Comparison of ENCODE assay signal across 9 cellular contexts in genomic region chr17:45222273-45222993, GRCh38. TPM values are rescaled to one million over a fixed set of nuclear protein-coding genes. Genes with fewer than 3 reads are reported as not detected.
DNase-seq lines count a peak whose midpoint lies in the region; ATAC-seq, FAIRE-seq and TF ChIP-seq lines count a peak whose summit lies in the region.
"Had no signal": no experiment of that assay in that cellular context is flagged by ENCODE, and none has a peak within 500 bp of the region (broad histone marks: within the 10 kb centered on the region; RNA-seq: fewer than 3 reads in every experiment).

No MANE protein-coding gene starts in this region.

- no peaks in the 10 kb centered on the region for H4K20me1 ChIP-seq in PC-9 (ENCODE audit: insufficient read depth)

- intact Hi-C loops in PC-9 (cut with micrococcal nuclease; ENCODE audit: unreplicated experiment) (no loop called here), breast epithelium (cut with DNase I; ENCODE audit: low total_unique reads) (loop anchor here (5.0 kb wide), 1 partner anchor 165 kb away; no protein-coding TSS in a partner anchor), thyroid gland (cut with DNase I) (loop anchor here (5.0 kb wide), 1 partner anchor 55 kb away; no protein-coding TSS in a partner anchor)

- H3K79me2 ChIP-seq in PC-9 (ENCODE audit: low read depth): peaks cover 5% of the 10 kb centered on the region; the same call in 1 of the 2 replicates

- peaks cover 6% of the 10 kb centered on the region for H3K4me1 Mint-ChIP-seq in mesothelial cell of epicardium
- peaks cover 5% of the 10 kb centered on the region for H3K4me1 Mint-ChIP-seq in type B pancreatic cell (ENCODE audit: unreplicated experiment)

- DNase-seq in D721Med (ENCODE audit: insufficient read length, low spot score) (peak; percentile 16), PC-9 (no peak), breast epithelium (ENCODE audit: low spot score in 2 of 2) (no peak), mesothelial cell of epicardium (ENCODE audit: low spot score in 2 of 2, unreplicated experiment in 2 of 2) (no peak), type B pancreatic cell (ENCODE audit: extremely low spot score, unreplicated experiment) (no peak), thyroid gland (no peak)

- H3K36me3 Mint-ChIP-seq in mesothelial cell of epicardium (no peaks in the 10 kb centered on the region), type B pancreatic cell (no peaks in the 10 kb centered on the region)

- peak overlapping the region; percentile 76 for H3K4me2 ChIP-seq in PC-9

- BruUV-seq in PC-9 (replicated peaks; lab: Mats Ljungman, UMichigan): no TSS peak

- H3K27me3 Mint-ChIP-seq in mesothelial cell of epicardium (ENCODE audit: low read depth) (peaks cover 67% of the 10 kb centered on the region), type B pancreatic cell (peaks cover 66% of the 10 kb centered on the region)

- no peak overlapping the region for H3K27ac Mint-ChIP-seq in mesothelial cell of epicardium
- H3K27ac Mint-ChIP-seq in type B pancreatic cell: no peak overlapping the region

- H3K27me3 ChIP-seq in PC-9 (ENCODE audit: insufficient read depth, low read depth) (no peaks in the 10 kb centered on the region), breast epithelium (no peaks in the 10 kb centered on the region), thyroid gland (no peaks in the 10 kb centered on the region)

- no peak overlapping the region for H3K27ac ChIP-seq in PC-9
- peak overlapping the region; percentile 42 to 94 for H3K27ac ChIP-seq in breast epithelium
- no peak overlapping the region for H3K27ac ChIP-seq in thyroid gland

- FAIRE-seq in D721Med (lab: Jason Lieb, UNC): no peak

- no peaks in the 10 kb centered on the region for H3K9me2 ChIP-seq in PC-9 (ENCODE audit: insufficient read depth)

- 28 to 36% methylated on average over 18 to 19 of the region's 37 CpGs for WGBS in thyroid gland, 2 donors

- no peak for TF ChIP-seq POLR2A in breast epithelium (IDR thresholded peaks at IDR 0.05)
- no peak for TF ChIP-seq POLR2A in thyroid gland (IDR thresholded peaks at IDR 0.05)

- H3K4me3 ChIP-seq in PC-9 (peak overlapping the region; percentile 62; the same call in 1 of the 2 replicates), breast epithelium (peak overlapping the region; percentile 70 to 94 (median 71)), thyroid gland (replicated peaks in 1 of 3) (peak overlapping the region in 1 of 3 donors; percentile 39)

- ATAC-seq in GM18858 (IDR thresholded peaks at IDR 0.05; ENCODE audit: unreplicated experiment) (no peak), GM21360 (IDR thresholded peaks at IDR 0.05; ENCODE audit: unreplicated experiment) (no peak)

- H3K9me3 Mint-ChIP-seq in mesothelial cell of epicardium (no peaks in the 10 kb centered on the region), type B pancreatic cell (no peaks in the 10 kb centered on the region)

- H3F3A ChIP-seq in PC-9 (ENCODE audit: insufficient read depth, low read depth): peaks cover 28% of the 10 kb centered on the region

- H2AFZ ChIP-seq in PC-9: no peak overlapping the region

- H3K36me3 ChIP-seq in PC-9 (ENCODE audit: low read depth) (no peaks in the 10 kb centered on the region), breast epithelium (no peaks in the 10 kb centered on the region), thyroid gland (no peaks in the 10 kb centered on the region)

- POLR2A ChIA-PET in PC-9 (lab: Charles Lee; ENCODE audit: unreplicated experiment): no interaction called here

- peaks cover 22% of the 10 kb centered on the region for H3K4me1 ChIP-seq in PC-9 (replicated peaks; ENCODE audit: insufficient read depth)
- H3K4me1 ChIP-seq in breast epithelium: peaks cover 0 to 6% of the 10 kb centered on the region in 2 donors
- H3K4me1 ChIP-seq in thyroid gland: peaks cover 0 to 10% of the 10 kb centered on the region in 2 donors

- peak overlapping the region; percentile 63 for H3K4me3 Mint-ChIP-seq in mesothelial cell of epicardium
- H3K4me3 Mint-ChIP-seq in type B pancreatic cell: peak overlapping the region; percentile 77

- CTCF ChIA-PET in PC-9 (lab: Charles Lee): interaction anchor here (0.6 to 1.2 kb wide), 2 partner anchors 9 to 71 kb away, joined by 3 to 8 read pairs; no protein-coding TSS in a partner anchor

- H3K9me3 ChIP-seq in PC-9 (ENCODE audit: insufficient read depth, low read depth) (no peaks in the 10 kb centered on the region), breast epithelium (no peaks in the 10 kb centered on the region), thyroid gland (no peaks in the 10 kb centered on the region)

- TF ChIP-seq CTCF in D721Med (IDR thresholded peaks at IDR 0.05; ENCODE audit: insufficient read depth, missing control alignments) (no peak), PC-9 (conservative IDR thresholded peaks at IDR 0.05) (no peak), breast epithelium (IDR thresholded peaks at IDR 0.05) (no peak), mesothelial cell of epicardium (IDR thresholded peaks at IDR 0.05; ENCODE audit: unreplicated experiment) (no peak), type B pancreatic cell (conservative IDR thresholded peaks at IDR 0.05) (no peak), thyroid gland (IDR thresholded peaks at IDR 0.05) (no peak)

RNA-seq across cellular contexts. Expression of gene FMNL1, which starts 0.7 kb away (rescaled TPM):
- 12.9 and 18.7 TPM in 2 replicates for total RNA-seq in PC-9 (2021)
- 10 to 100 TPM in 2 of 3 donors, 1 to 10 TPM in 1; 9.2 to 31.2 (median 10.8) TPM for total RNA-seq in breast epithelium
- 3.0 to 3.7 TPM (median 3.6 TPM) in 3 replicates for total RNA-seq in mesothelial cell of epicardium
- 1.9 and 6.0 TPM in 2 replicates for total RNA-seq in type B pancreatic cell (ENCODE audit: low replicate concordance)
- 1 to 10 TPM; 3.2 to 7.6 (median 4.2) TPM for total RNA-seq in thyroid gland

RNA-seq across cellular contexts. Expression of gene SPATA32, which starts 39.5 kb away (rescaled TPM):
- total RNA-seq in PC-9 (2021) (0.35 and 0.48 TPM in 2 replicates), breast epithelium (under 1 TPM in 1 of 3 donors, not detected in 2; 0.44 TPM), mesothelial cell of epicardium (not detected in 3 replicates), type B pancreatic cell (ENCODE audit: low replicate concordance) (not detected in 2 replicates), thyroid gland (not detected)
- total RNA-seq: HT1080 had no signal

Comparison
In these comparisons a context has a peak if more than half of its experiments do, and no peak if none do; other contexts are left out.
1. H3K27ac ChIP-seq: peak in breast epithelium (2 of 2); none in PC-9 (single experiment) and thyroid gland (0 of 3).